ENCODE assay signal across 18 cellular contexts in genomic region chr7:94763268-94763667, GRCh38.
DNase-seq lines count a peak whose midpoint lies in the region; ATAC-seq, FAIRE-seq and TF ChIP-seq lines count a peak whose summit lies in the region.
"Had no signal": no experiment of that assay in that cellular context is flagged by ENCODE, and none has a peak within 500 bp of the region (broad histone marks: within the 10 kb centered on the region; RNA-seq: fewer than 3 reads in every experiment).

No MANE protein-coding gene starts in this region.

- POLR2A ChIA-PET in HepG2 (lab: Yijun Ruan, JAX) = no interaction called here

- no peaks in the 10 kb centered on the region for H3K79me2 ChIP-seq in HepG2 (ENCODE audit: insufficient read depth, low read length)

- H3K27me3 ChIP-seq in HepG2 (ENCODE audit: control insufficient read depth in 1 of 2, insufficient read depth in 2 of 2, low read length in 2 of 2) (peaks cover 0 to 1% of the 10 kb centered on the region in 2 experiments; a peak in 1 of 5 replicates), right lobe of liver (no peaks in the 10 kb centered on the region)
- H3K27me3 ChIP-seq: ovary, SJCRH30, thyroid gland had no signal

- FAIRE-seq in HepG2 (lab: Jason Lieb, UNC) = no peak

- no peak overlapping the region for H2AFZ ChIP-seq in HepG2 (ENCODE audit: low read length)

- H3K4me2 ChIP-seq in HepG2 (ENCODE audit: low read depth, low read length) = peak overlapping the region; percentile 18; the same call in 1 of the 2 replicates

- H3K4me1 ChIP-seq in HepG2 (ENCODE audit: insufficient read depth, low read length) (0 out of 2 replicates have a peak, but pooled peaks cover 5% of the 10 kb centered on the region), right lobe of liver (no peaks in the 10 kb centered on the region)
- H3K4me1 ChIP-seq: thyroid gland had no signal

- in situ Hi-C loops in HepG2 (cut with HindIII; ENCODE audit: extremely low pct_ligation_motif_present, low pct_unique_long_range_greater_than_20kb) = no loop called here

- CTCF ChIA-PET in HepG2 (lab: Yijun Ruan, JAX; ENCODE audit: low intra/inter-chr PET ratio, low total read pairs) = no interaction called here

- intact Hi-C loops in HepG2 (cut with micrococcal nuclease; ENCODE audit: unreplicated experiment) = no loop called here
- intact Hi-C loops in right lobe of liver (cut with DNase I) = no loop called here

- WGBS in HepG2 (ENCODE audit: low lambda C conversion rate) = 2% methylated on average over 3 of the region's 3 CpGs
- whole genome bisulfite sequencing in right lobe of liver (ENCODE audit: insufficient coverage, low coverage, low lambda C conversion rate, missing lambda C conversion rate) = 48% methylated on average over 3 of the region's 3 CpGs

- TF ChIP-seq POLR2A in HepG2 (IDR thresholded peaks at IDR 0.05; ENCODE audit: insufficient read depth in 1 of 2, low read depth in 2 of 2, low read length in 2 of 2) = no peak
- no peak for TF ChIP-seq POLR2A in right lobe of liver (IDR thresholded peaks at IDR 0.05)

- no peaks in the 10 kb centered on the region for H4K20me1 ChIP-seq in HepG2 (ENCODE audit: insufficient read depth, low read length)

- BruUV-seq in HepG2 (replicated peaks; lab: Mats Ljungman, UMichigan) = no TSS peak

- TF ChIP-seq RAD21 in HepG2 (CRISPR knock-in tag; IDR thresholded peaks at IDR 0.05) = no peak

- TF ChIP-seq EP300 in HepG2 (IDR thresholded peaks at IDR 0.05; ENCODE audit: low read depth in 2 of 2, low read length in 2 of 2) = no peak
- TF ChIP-seq EP300 in HepG2 (CRISPR knock-in tag; IDR thresholded peaks at IDR 0.05; ENCODE audit: borderline replicate concordance) = no peak

- DNase-seq in HepG2 (ENCODE audit: low spot score) = no peak
- DNase-seq in right lobe of liver = no peak
- DNase-seq in fibroblast of the conjunctiva (ENCODE audit: low read depth) = peak; percentile 82
- DNase-seq in CD1c-positive myeloid dendritic cell (ENCODE audit: extremely low spot score) = no peak
- DNase-seq in COLO829 (ENCODE audit: low spot score) = no peak
- no peak for DNase-seq in activated CD4-positive, alpha-beta T cell treated with anti-CD3 and anti-CD28 coated beads, Interleukin-2, amount 50 U/mL, for 48 hours
- DNase-seq: activated CD4-positive, alpha-beta T cell treated with anti-CD3 and anti-CD28 coated beads, Interleukin-2, amount 50 U/mL, for 1 hour; activated T-cell treated with anti-CD3 and anti-CD28 coated beads, Interleukin-2, amount 50 U/mL, for 24 hours; central memory CD4-positive, alpha-beta T cell; endodermal cell; NCI-H1694 treated with DMSO at 0.1 percent for 48 hours; NCI-H446 treated with DMSO at 0.1 percent for 48 hours; ovary; thyroid gland had no signal

- TF ChIP-seq CTCF in HepG2 (CRISPR knock-in tag; IDR thresholded peaks at IDR 0.05) = no peak
- TF ChIP-seq CTCF in right lobe of liver (IDR thresholded peaks at IDR 0.05) = no peak

- H3K9me3 ChIP-seq in HepG2 (ENCODE audit: low read length) (no peaks in the 10 kb centered on the region), right lobe of liver (no peaks in the 10 kb centered on the region)
- H3K9me3 ChIP-seq: ovary, SJCRH30, thyroid gland had no signal

- H3K9ac ChIP-seq in HepG2 (ENCODE audit: insufficient read depth, low read depth, low read length) = no peak overlapping the region

- no peaks in the 10 kb centered on the region for H3K36me3 ChIP-seq in HepG2 (replicated peaks in 1 of 2; ENCODE audit: control insufficient read depth in 1 of 2, insufficient read depth in 2 of 2, low read length in 2 of 2)
- H3K36me3 ChIP-seq in right lobe of liver = no peaks in the 10 kb centered on the region
- H3K36me3 ChIP-seq: ovary, SJCRH30, thyroid gland had no signal

- H3K27ac ChIP-seq in HepG2 (ENCODE audit: extremely low read length, insufficient read depth, low read length) (no peak overlapping the region), right lobe of liver (no peak overlapping the region)
- H3K27ac ChIP-seq: ovary, SJCRH30, skin epidermis, thyroid gland had no signal

- H3K4me3 ChIP-seq in HepG2 (replicated peaks in 1 of 3; ENCODE audit: insufficient read depth in 1 of 3, low read depth in 2 of 3, low read length in 3 of 3) = no peak overlapping the region
- no peak overlapping the region for H3K4me3 ChIP-seq in right lobe of liver
- H3K4me3 ChIP-seq: ovary, SJCRH30, skin epidermis, thyroid gland had no signal

- ATAC-seq in HepG2 (no peak), right lobe of liver (no peak), GM21390 (IDR thresholded peaks at IDR 0.05; ENCODE audit: unreplicated experiment) (no peak)

TF ChIP-seq in HepG2, 621 proteins besides CTCF, POLR2A, EP300 and RAD21:
- TF ChIP-seq HNRNPH1 (optimal IDR thresholded peaks at IDR 0.05; ENCODE audit: low read depth, low read length) (no peak), HIVEP1 (CRISPR knock-in tag; IDR thresholded peaks at IDR 0.05) (no peak), ZNF335 (CRISPR knock-in tag; IDR thresholded peaks at IDR 0.05) (no peak), GABPA (IDR thresholded peaks at IDR 0.05; ENCODE audit: low read depth, low read length) (0 out of 2 replicates have a peak, but pooled peaks have one; percentile 10), GABPA (CRISPR knock-in tag; IDR thresholded peaks at IDR 0.05; ENCODE audit: low read depth) (peak; percentile 30; the same call in 1 of the 2 replicates)
TF ChIP-seq in HepG2: peak in this region for 1.

TF ChIP-seq in PFSK-1, 5 proteins besides CTCF, POLR2A, EP300 and RAD21:
- no peak for TF ChIP-seq SIN3A (IDR thresholded peaks at IDR 0.05; ENCODE audit: borderline replicate concordance, insufficient read depth, low read length)
- TF ChIP-seq POLR2AphosphoS5 (IDR thresholded peaks at IDR 0.05; ENCODE audit: low read depth, low read length) = peak; percentile 37; the same call in 1 of the 2 replicates
- TF ChIP-seq REST (IDR thresholded peaks at IDR 0.05; ENCODE audit: insufficient read depth in 1 of 2, low read depth in 2 of 2, low read length in 2 of 2) = no peak
- TF ChIP-seq FOXP2 (optimal IDR thresholded peaks at IDR 0.05; ENCODE audit: borderline replicate concordance, extremely low read depth, extremely low read length, insufficient read depth) = no peak
TF ChIP-seq in PFSK-1: peak in this region for 1.
